Comparison of ENCODE assay signal across 8 cellular contexts in the genomic region with DNA sequence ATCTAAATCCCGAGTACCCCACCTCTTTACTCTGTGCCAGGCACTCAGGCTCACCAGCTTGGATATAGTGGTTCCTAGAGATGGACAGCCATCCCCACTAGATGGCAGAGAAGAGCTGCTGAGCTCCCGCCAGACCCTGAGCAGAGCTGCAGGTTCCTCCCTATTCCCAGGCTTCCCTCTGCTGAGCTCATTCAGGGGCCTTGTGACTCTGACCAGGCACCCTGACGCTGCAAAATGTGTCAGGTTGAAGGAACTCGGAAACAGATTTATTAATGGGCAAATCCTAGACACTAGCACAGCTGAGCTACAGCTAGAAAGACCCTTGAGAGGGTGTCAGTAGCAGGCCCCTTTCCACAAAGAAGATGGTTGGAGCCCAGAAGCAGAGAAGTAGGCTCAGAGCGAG. TPM values are rescaled to one million over a fixed set of nuclear protein-coding genes. Genes with fewer than 3 reads are reported as not detected.
A peak's percentile ranks its signal among the peaks of the same experiment; 100 is the strongest.
DNase-seq lines count a peak whose midpoint lies in the region; ATAC-seq and TF ChIP-seq lines count a peak whose summit lies in the region.

No MANE protein-coding gene starts in this region.

- intact Hi-C loops in colonic mucosa (cut with DNase I), result loop anchor here (5.0 kb wide), 3 partner anchors 117 to 442 kb away; partner anchors contain the start of gene PLXND1

- no peak overlapping the region for H3K27ac ChIP-seq in 22Rv1
- H3K27ac ChIP-seq in colonic mucosa, result no peak overlapping the region
- H3K27ac ChIP-seq in layer of hippocampus (ENCODE audit: low read depth, low read length), result peak overlapping the region; percentile 54

- no peaks in the 10 kb centered on the region for H3K9me3 ChIP-seq in colonic mucosa

- H3K36me3 ChIP-seq in colonic mucosa, result no peaks in the 10 kb centered on the region

- no peaks in the 10 kb centered on the region for H3K4me1 ChIP-seq in colonic mucosa

- DNase-seq in GM13976 (ENCODE audit: low spot score), result peak; percentile 84
- peak; percentile 82 for DNase-seq in NCI-H226
- DNase-seq in colonic mucosa, result peak; percentile 77
- DNase-seq in stimulated activated CD4-positive, alpha-beta T cell treated with anti-CD3 and anti-CD28 coated beads, Interleukin-1b, Interleukin-23, amount 100 ng/mL, for 24 hours (ENCODE audit: low read depth in 4 of 4, low spot score in 1 of 4), result peak; percentile 12 to 40 (median 19)

- in situ Hi-C loops in GM13976 (cut with MboI; ENCODE audit: low sequenced_read_pairs, unreplicated experiment), result loop anchor here (25.0 kb wide), 1 partner anchor 347 kb away; no protein-coding TSS in a partner anchor

- no peak overlapping the region for H3K4me3 ChIP-seq in colonic mucosa

- no peaks in the 10 kb centered on the region for H3K27me3 ChIP-seq in colonic mucosa
- no peaks in the 10 kb centered on the region for H3K27me3 ChIP-seq in layer of hippocampus (ENCODE audit: control insufficient read depth, insufficient read depth, low read length)

- peak; percentile 84 for ATAC-seq in HG03139 (IDR thresholded peaks at IDR 0.05; ENCODE audit: unreplicated experiment)
- peak; percentile 69 to 84 for ATAC-seq in activated CD4-positive, CD25-positive, alpha-beta regulatory T cell treated with anti-CD3 and anti-CD28 coated beads, Interleukin-2, amount 50 U/mL, for 24 hours

- H3K9ac ChIP-seq in colonic mucosa (ENCODE audit: low read depth in 2 of 2, low read length in 2 of 2), result no peak overlapping the region

- TF ChIP-seq CTCF in 22Rv1 (IDR thresholded peaks at IDR 0.05) (peak; percentile 89), GM13976 (IDR thresholded peaks at IDR 0.05; ENCODE audit: borderline replicate concordance, control extremely low read depth, extremely low read depth, insufficient read depth, missing control alignments) (peak; percentile 78), colonic mucosa (IDR thresholded peaks at IDR 0.05) (peak; percentile 72)

RNA-seq across cellular contexts. Expression of gene RHO, which starts 38.2 kb away (rescaled TPM):
- total RNA-seq in colonic mucosa, result not detected

RNA-seq across cellular contexts. Expression of gene IFT122, which starts 50.2 kb away (rescaled TPM):
- 10 to 100 TPM; 15.6 to 31.5 TPM for total RNA-seq in colonic mucosa

RNA-seq across cellular contexts. Expression of gene MBD4, which starts 50.5 kb away (rescaled TPM):
- total RNA-seq in colonic mucosa, result 10 to 100 TPM; 25.0 to 28.9 TPM

RNA-seq across cellular contexts. Expression of gene H1-8, which starts 52.7 kb away (rescaled TPM):
- total RNA-seq in colonic mucosa, result not detected

Comparison
In these comparisons a context has a peak if more than half of its experiments do, and no peak if none do; other contexts are left out.
1. DNase-seq: peak in every context shown above with its lines; median percentile 84 in GM13976; 82 in NCI-H226; 77 in colonic mucosa; 19 in stimulated activated CD4-positive, alpha-beta T cell treated with anti-CD3 and anti-CD28 coated beads, Interleukin-1b, Interleukin-23, amount 100 ng/mL, for 24 hours.